Comparison of ENCODE assay signal across 9 cellular contexts in genomic region chr14:59333668-59334067, GRCh38.
DNase-seq lines count a peak whose midpoint lies in the region; ATAC-seq, FAIRE-seq and TF ChIP-seq lines count a peak whose summit lies in the region.
"Had no signal": no experiment of that assay in that cellular context is flagged by ENCODE, and none has a peak within 500 bp of the region (broad histone marks: within the 10 kb centered on the region; RNA-seq: fewer than 3 reads in every experiment).

No MANE protein-coding gene starts in this region.

- intact Hi-C loops in spleen (cut with DNase I; ENCODE audit: low total_unique reads), result no loop called here

- ATAC-seq in HG02763 (IDR thresholded peaks at IDR 0.05; ENCODE audit: unreplicated experiment), result no peak

- DNase-seq in HTR-8/SVneo (ENCODE audit: insufficient read length, low spot score), result peak; percentile 29
- DNase-seq in astrocyte of the hippocampus (ENCODE audit: low read depth, low spot score), result peak; percentile 89
- peak; percentile 73 for DNase-seq in inferior parietal cortex (ENCODE audit: extremely low spot score)
- DNase-seq in spleen, result no peak
- no peak for DNase-seq in CD1c-positive myeloid dendritic cell (ENCODE audit: extremely low spot score)
- no peak for DNase-seq in effector memory CD4-positive, alpha-beta T cell
- no peak for DNase-seq in effector CD4-positive, alpha-beta T cell
- DNase-seq: activated naive CD4-positive, alpha-beta T cell treated with anti-CD3 and anti-CD28 coated beads for 36 hours had no signal

- no peak for TF ChIP-seq POLR2A in spleen (IDR thresholded peaks at IDR 0.05)

- H3K36me3 ChIP-seq in spleen, result peaks cover 0 to 35% (median 8%) of the 10 kb centered on the region in 6 donors
- H3K36me3 ChIP-seq in effector memory CD4-positive, alpha-beta T cell (ENCODE audit: control insufficient read depth, insufficient read depth, low read length), result peaks cover 7% of the 10 kb centered on the region

- 42 to 79% (median 63%) methylated on average over 1 of the region's 1 CpG for WGBS in spleen, 5 donors

- H3K4me1 ChIP-seq in spleen, result peaks cover 0 to 38% (median 18%) of the 10 kb centered on the region in 6 donors
- H3K4me1 ChIP-seq in effector memory CD4-positive, alpha-beta T cell (ENCODE audit: control insufficient read depth, insufficient read depth, low read length, poor library complexity, severe bottlenecking), result no peaks in the 10 kb centered on the region

- H3K27ac ChIP-seq in spleen, result peak overlapping the region in 5 of 8 donors; percentile 7 to 60 (median 39)
- no peak overlapping the region for H3K27ac ChIP-seq in effector memory CD4-positive, alpha-beta T cell (ENCODE audit: insufficient read depth, low read length, poor library complexity, severe bottlenecking)

- FAIRE-seq in HTR-8/SVneo (lab: Jason Lieb, UNC), result peak; percentile 95

- no peak for TF ChIP-seq CTCF in spleen (IDR thresholded peaks at IDR 0.05 in 8 of 11, conservative IDR thresholded peaks at IDR 0.05 in 3 of 11)

- H3K4me3 ChIP-seq in spleen, result no peak overlapping the region
- no peak overlapping the region for H3K4me3 ChIP-seq in effector memory CD4-positive, alpha-beta T cell (ENCODE audit: insufficient read depth, low read depth, low read length, poor library complexity, severe bottlenecking)

- no peaks in the 10 kb centered on the region for H3K9me3 ChIP-seq in spleen
- H3K9me3 ChIP-seq in effector memory CD4-positive, alpha-beta T cell (ENCODE audit: control insufficient read depth, low read length), result no peaks in the 10 kb centered on the region

- no peaks in the 10 kb centered on the region for H3K27me3 ChIP-seq in spleen (replicated peaks in 1 of 7)
- no peaks in the 10 kb centered on the region for H3K27me3 ChIP-seq in effector memory CD4-positive, alpha-beta T cell (replicated peaks; ENCODE audit: control insufficient read depth, insufficient read depth, low read length, poor library complexity, severe bottlenecking)

Comparison
In these comparisons a context has a peak if more than half of its experiments do, and no peak if none do; other contexts are left out.
1. DNase-seq: peak in HTR-8/SVneo (single experiment), astrocyte of the hippocampus (single experiment) and inferior parietal cortex (single experiment); none in spleen (single experiment), CD1c-positive myeloid dendritic cell (single experiment), effector memory CD4-positive, alpha-beta T cell (0 of 3) and effector CD4-positive, alpha-beta T cell (single experiment).